In genomic region chr4:57777871-57778270, GRCh38 we compare ENCODE assay signal across 29 cellular contexts.
"Had no signal": no experiment of that assay in that cellular context is flagged by ENCODE, and none has a peak within 500 bp of the region (broad histone marks: within the 10 kb centered on the region; RNA-seq: fewer than 3 reads in every experiment).

No MANE protein-coding gene starts in this region.

- H3K4me3 ChIP-seq: ascending aorta, cardiac muscle cell, SJCRH30 had no signal

- H3K9me3 ChIP-seq: ascending aorta, SJCRH30, SK-N-SH had no signal

- H3K36me3 ChIP-seq: ascending aorta, cardiac muscle cell, SJCRH30 had no signal

- H3K27me3 ChIP-seq: ascending aorta, cardiac muscle cell had no signal

- H3K9ac ChIP-seq: SK-N-SH had no signal

- H3K4me1 ChIP-seq: ascending aorta, SJCRH30 had no signal

- H3K27ac ChIP-seq: ascending aorta, cardiac muscle cell, SJCRH30 had no signal

- DNase-seq: activated CD4-positive, alpha-beta T cell treated with anti-CD3 and anti-CD28 coated beads for 36 hours; activated CD4-positive, alpha-beta T cell treated with anti-CD3 and anti-CD28 coated beads, Interleukin-2, amount 10 ng/mL, durations not matched to agents 7 days and 5 days; activated CD4-positive, alpha-beta T cell treated with anti-CD3 and anti-CD28 coated beads, Interleukin-2, amount 50 U/mL, for 48 hours; activated CD8-positive, alpha-beta T cell treated with anti-CD3 and anti-CD28 coated beads, Interleukin-2, amount 10 ng/mL, durations not matched to agents 7 days and 5 days; activated gamma-delta T cell; activated naive CD4-positive, alpha-beta T cell treated with Interleukin-2 at 50 U/mL for 16 hours; activated naive CD8-positive, alpha-beta T cell treated with anti-CD3 and anti-CD28 coated beads, Interleukin-2, amount 10 ng/mL, durations not matched to agents 7 days and 5 days; activated T-cell treated with anti-CD3 and anti-CD28 coated beads, Interleukin-2, amount 50 U/mL, for 24 hours; amygdala; MM.1S; MV-4-11; NCI-H1092; NCI-H1436 treated with DMSO at 0.1 percent for 48 hours; NCI-H187; NCI-H2029 treated with DMSO at 0.1 percent for 48 hours; NCI-H2107; NCI-H2171; NCI-H510A; NCI-H526; NCI-H748 treated with DMSO at 0.1 percent for 48 hours; NK-92 treated with Interleukin-12 subunit alpha and Interleukin-12 subunit beta, amount 100 ng/mL, for 24 hours; OCI-M1; SHP77; SJCRH30; SK-N-SH had no signal

- ATAC-seq: activated CD4-positive, alpha-beta T cell treated with anti-CD3 and anti-CD28 coated beads for 36 hours; activated CD4-positive, CD25-positive, alpha-beta regulatory T cell treated with anti-CD3 and anti-CD28 coated beads, Interleukin-2, amount 50 U/mL, for 24 hours; activated CD8-positive, alpha-beta T cell treated with anti-CD3 and anti-CD28 coated beads, Interleukin-2, amount 10 ng/mL, durations not matched to agents 7 days and 5 days; Panc1 had no signal
